Comparison of ENCODE assay signal across 24 cellular contexts in genomic region chr22:31619611-31620300, GRCh38.
A peak's percentile ranks its signal among the peaks of the same experiment; 100 is the strongest.
DNase-seq lines count a peak whose midpoint lies in the region; ATAC-seq and TF ChIP-seq lines count a peak whose summit lies in the region.
"Had no signal": no experiment of that assay in that cellular context is flagged by ENCODE, and none has a peak within 500 bp of the region (broad histone marks: within the 10 kb centered on the region; RNA-seq: fewer than 3 reads in every experiment).

No MANE protein-coding gene starts in this region.

- POLR2A ChIA-PET in RWPE1 (lab: Yijun Ruan, JAX; ENCODE audit: low non-redundant PET), result interaction anchor here (0.6 kb wide), 1 partner anchor 155 kb away, joined by 3 read pairs; no protein-coding TSS in a partner anchor

- H3K4me3 Mint-ChIP-seq in activated T-cell treated with anti-CD3 and anti-CD28 coated beads, Interleukin-2, amount 50 U/mL, for 24 hours, result no peak overlapping the region
- no peak overlapping the region for H3K4me3 Mint-ChIP-seq in central memory CD8-positive, alpha-beta T cell
- H3K4me3 Mint-ChIP-seq in stimulated activated effector memory CD8-positive, alpha-beta T cell treated with anti-CD3 and anti-CD28 coated beads, Interleukin-12 subunit alpha, Interleukin-12 subunit beta, amount 100 ng/mL, for 72 hours, result no peak overlapping the region

- no peaks in the 10 kb centered on the region for H3K9me3 Mint-ChIP-seq in activated T-cell treated with anti-CD3 and anti-CD28 coated beads, Interleukin-2, amount 50 U/mL, for 24 hours
- no peaks in the 10 kb centered on the region for H3K9me3 Mint-ChIP-seq in central memory CD8-positive, alpha-beta T cell
- H3K9me3 Mint-ChIP-seq in stimulated activated effector memory CD8-positive, alpha-beta T cell treated with anti-CD3 and anti-CD28 coated beads, Interleukin-12 subunit alpha, Interleukin-12 subunit beta, amount 100 ng/mL, for 72 hours, result no peaks in the 10 kb centered on the region

- TF ChIP-seq CTCF in RWPE1 (conservative IDR thresholded peaks at IDR 0.05; ENCODE audit: low read depth), result no peak

- no peak for ATAC-seq in central memory CD8-positive, alpha-beta T cell (replicated peaks; ENCODE audit: extremely low read depth, poor library complexity, severe bottlenecking)
- ATAC-seq in stimulated activated effector memory CD8-positive, alpha-beta T cell treated with anti-CD3 and anti-CD28 coated beads, Interleukin-12 subunit alpha, Interleukin-12 subunit beta, amount 100 ng/mL, for 72 hours, result no peak
- ATAC-seq in GM18858 (IDR thresholded peaks at IDR 0.05; ENCODE audit: unreplicated experiment), result no peak
- ATAC-seq: mucosa of descending colon, PC-3 had no signal

- H3K4me1 Mint-ChIP-seq in activated T-cell treated with anti-CD3 and anti-CD28 coated beads, Interleukin-2, amount 50 U/mL, for 24 hours (ENCODE audit: low read depth), result peaks cover 34% of the 10 kb centered on the region
- H3K4me1 Mint-ChIP-seq in central memory CD8-positive, alpha-beta T cell, result peaks cover 21% of the 10 kb centered on the region
- peaks cover 33% of the 10 kb centered on the region for H3K4me1 Mint-ChIP-seq in stimulated activated effector memory CD8-positive, alpha-beta T cell treated with anti-CD3 and anti-CD28 coated beads, Interleukin-12 subunit alpha, Interleukin-12 subunit beta, amount 100 ng/mL, for 72 hours

- CTCF ChIA-PET in RWPE1 (lab: Yijun Ruan, JAX), result interaction anchor here (1.2 kb wide), 1 partner anchor 14 kb away, joined by 3 read pairs; no protein-coding TSS in a partner anchor

- H3K36me3 Mint-ChIP-seq in activated T-cell treated with anti-CD3 and anti-CD28 coated beads, Interleukin-2, amount 50 U/mL, for 24 hours (ENCODE audit: low read depth), result peaks cover 87% of the 10 kb centered on the region
- H3K36me3 Mint-ChIP-seq in central memory CD8-positive, alpha-beta T cell (ENCODE audit: insufficient read depth), result peaks cover 50% of the 10 kb centered on the region
- peaks cover 90% of the 10 kb centered on the region for H3K36me3 Mint-ChIP-seq in stimulated activated effector memory CD8-positive, alpha-beta T cell treated with anti-CD3 and anti-CD28 coated beads, Interleukin-12 subunit alpha, Interleukin-12 subunit beta, amount 100 ng/mL, for 72 hours

- no peaks in the 10 kb centered on the region for H3K27me3 Mint-ChIP-seq in activated T-cell treated with anti-CD3 and anti-CD28 coated beads, Interleukin-2, amount 50 U/mL, for 24 hours
- no peaks in the 10 kb centered on the region for H3K27me3 Mint-ChIP-seq in central memory CD8-positive, alpha-beta T cell

- H3K27ac ChIP-seq in RWPE1, result peak overlapping the region; percentile 59
- H3K27ac ChIP-seq: C4-2B, epithelial cell of prostate, suprapubic skin, vagina had no signal

- no peak for DNase-seq in activated T-cell treated with anti-CD3 and anti-CD28 coated beads, Interleukin-2, amount 50 U/mL, for 24 hours
- no peak for DNase-seq in activated T-cell treated with anti-CD3 and anti-CD28 coated beads, Interleukin-2, amount 50 U/mL, for 1 hour
- DNase-seq in RWPE1 (ENCODE audit: low spot score) (no peak), HuH-7.5 (ENCODE audit: low spot score) (no peak)
- no peak for DNase-seq in central memory CD8-positive, alpha-beta T cell (ENCODE audit: low spot score in 2 of 2)
- DNase-seq in stimulated activated effector memory CD8-positive, alpha-beta T cell treated with anti-CD3 and anti-CD28 coated beads, Interleukin-12 subunit alpha, Interleukin-12 subunit beta, amount 100 ng/mL, for 72 hours (ENCODE audit: low spot score in 2 of 2), result no peak
- no peak for DNase-seq in activated CD8-positive, alpha-beta memory T cell treated with anti-CD3 and anti-CD28 coated beads, Interleukin-2, amount 50 U/mL, for 4 hours
- DNase-seq: ACHN; activated effector memory CD4-positive, alpha-beta T cell treated with anti-CD3 and anti-CD28 coated beads, Interleukin-2, amount 50 U/mL, for 16 hours; caudate nucleus; DMS 273 treated with DMSO at 0.1 percent for 48 hours; GOT3; hippocampal formation; mucosa of descending colon; NCI-H1930; NCI-H345; occipital lobe; PC-3; SIG-M5 had no signal

- H3K27ac Mint-ChIP-seq in activated T-cell treated with anti-CD3 and anti-CD28 coated beads, Interleukin-2, amount 50 U/mL, for 24 hours, result peak overlapping the region; percentile 82
- peak overlapping the region; percentile 76 for H3K27ac Mint-ChIP-seq in central memory CD8-positive, alpha-beta T cell (ENCODE audit: low read depth)
- H3K27ac Mint-ChIP-seq in stimulated activated effector memory CD8-positive, alpha-beta T cell treated with anti-CD3 and anti-CD28 coated beads, Interleukin-12 subunit alpha, Interleukin-12 subunit beta, amount 100 ng/mL, for 72 hours, result peak overlapping the region; percentile 78
